ENCODE assay signal across 29 cellular contexts in genomic region chr2:21268197-21268870, GRCh38.
DNase-seq lines count a peak whose midpoint lies in the region; ATAC-seq, FAIRE-seq and TF ChIP-seq lines count a peak whose summit lies in the region.
"Had no signal": no experiment of that assay in that cellular context is flagged by ENCODE, and none has a peak within 500 bp of the region (broad histone marks: within the 10 kb centered on the region; RNA-seq: fewer than 3 reads in every experiment).

No MANE protein-coding gene starts in this region.

- H3K36me3 ChIP-seq in heart right ventricle (no peaks in the 10 kb centered on the region), pancreas (no peaks in the 10 kb centered on the region), esophagus squamous epithelium (no peaks in the 10 kb centered on the region), tibial artery (no peaks in the 10 kb centered on the region)
- H3K36me3 ChIP-seq: SJSA1 had no signal

- H3K4me3 ChIP-seq in heart right ventricle, result no peak overlapping the region
- H3K4me3 ChIP-seq in pancreas, result no peak overlapping the region
- no peak overlapping the region for H3K4me3 ChIP-seq in esophagus squamous epithelium
- no peak overlapping the region for H3K4me3 ChIP-seq in tibial artery
- H3K4me3 ChIP-seq: PC-9, SJSA1 had no signal

- H3K4me1 ChIP-seq in heart right ventricle, result peaks cover 0 to 51% (median 30%) of the 10 kb centered on the region in 9 donors
- H3K4me1 ChIP-seq in pancreas, result no peaks in the 10 kb centered on the region
- no peaks in the 10 kb centered on the region for H3K4me1 ChIP-seq in esophagus squamous epithelium
- no peaks in the 10 kb centered on the region for H3K4me1 ChIP-seq in tibial artery
- H3K4me1 ChIP-seq: foreskin keratinocyte, SJSA1 had no signal

- 75 to 78% methylated on average over 13 of the region's 13 CpGs for WGBS in heart right ventricle, 2 donors
- 68 to 72% methylated on average over 13 of the region's 13 CpGs for WGBS in pancreas, 2 donors
- 87 to 90% methylated on average over 12 to 13 of the region's 13 CpGs for WGBS in esophagus squamous epithelium, 2 donors

- peak; percentile 38 for ATAC-seq in GM19351 (IDR thresholded peaks at IDR 0.05; ENCODE audit: unreplicated experiment)
- ATAC-seq in heart right ventricle, result peak in 7 of 8 donors; percentile 65 to 81 (median 69)
- peak in 3 of 4 donors; percentile 36 to 50 (median 48) for ATAC-seq in pancreas
- ATAC-seq: activated naive CD4-positive, alpha-beta T cell treated with anti-CD3 and anti-CD28 coated beads, Interleukin-2, amount 50 U/mL, for 72 hours; foreskin keratinocyte had no signal

- no peak for FAIRE-seq in pancreas (lab: Jason Lieb, UNC)
- FAIRE-seq: astrocyte, D721Med, keratinocyte, urothelium cell line had no signal

- TF ChIP-seq CTCF in heart right ventricle (IDR thresholded peaks at IDR 0.05) (no peak), pancreas (IDR thresholded peaks at IDR 0.05) (no peak), esophagus squamous epithelium (IDR thresholded peaks at IDR 0.05) (no peak), tibial artery (IDR thresholded peaks at IDR 0.05) (no peak)

- H3K27me3 ChIP-seq in heart right ventricle, result no peaks in the 10 kb centered on the region
- H3K27me3 ChIP-seq in pancreas, result no peaks in the 10 kb centered on the region
- no peaks in the 10 kb centered on the region for H3K27me3 ChIP-seq in esophagus squamous epithelium
- H3K27me3 ChIP-seq in tibial artery, result no peaks in the 10 kb centered on the region
- H3K27me3 ChIP-seq: foreskin keratinocyte, SJSA1 had no signal

- H3K9me3 ChIP-seq in heart right ventricle (no peaks in the 10 kb centered on the region), pancreas (no peaks in the 10 kb centered on the region), esophagus squamous epithelium (no peaks in the 10 kb centered on the region), tibial artery (no peaks in the 10 kb centered on the region)
- H3K9me3 ChIP-seq: SJSA1 had no signal

- intact Hi-C loops in heart right ventricle (cut with DNase I), result no loop called here
- intact Hi-C loops in pancreas (cut with DNase I), result no loop called here
- intact Hi-C loops in esophagus squamous epithelium (cut with DNase I), result no loop called here
- intact Hi-C loops in tibial artery (cut with DNase I; ENCODE audit: low total_unique reads), result no loop called here

- DNase-seq in heart right ventricle, result peak; percentile 53 to 72
- DNase-seq in pancreas, result peak in 1 of 6 donors; percentile 20
- no peak for DNase-seq in NCI-H345 (lab: John Stamatoyannopoulos, UW)
- DNase-seq in esophagus squamous epithelium (lab: John Stamatoyannopoulos, UW), result no peak
- no peak for DNase-seq in tibial artery
- no peak for DNase-seq in GF-D8 (lab: John Stamatoyannopoulos, UW)
- DNase-seq: ACHN; activated CD4-positive, alpha-beta T cell treated with anti-CD3 and anti-CD28 coated beads, Interleukin-2, amount 10 ng/mL, durations not matched to agents 24 days and 14 days; cerebellar nuclear complex; effector CD4-positive, alpha-beta T cell; erythroblast; foreskin keratinocyte; H7; Karpas-422; naive B cell; NCI-H1092; NCI-H187 treated with DMSO at 0.1 percent for 48 hours; NCI-H82; stimulated activated CD4-positive, alpha-beta T cell treated with anti-CD3 and anti-CD28 coated beads, Interleukin-12 subunit alpha, Interleukin-12 subunit beta, amount 100 ng/mL, for 4 hours; stimulated activated CD4-positive, alpha-beta T cell treated with anti-CD3 and anti-CD28 coated beads, Interleukin-4, amount 100 ng/mL, for 4 hours had no signal

- H3K27ac ChIP-seq in angular gyrus (ENCODE audit: low read depth, low read length) (peak overlapping the region; percentile 93), heart right ventricle (peak overlapping the region in 7 of 10 donors; percentile 11 to 81 (median 63)), pancreas (peak overlapping the region in 1 of 4 donors; percentile 33), esophagus squamous epithelium (no peak overlapping the region), tibial artery (no peak overlapping the region)
- H3K27ac ChIP-seq: foreskin keratinocyte, PC-9, SJSA1 had no signal

- no peak for TF ChIP-seq POLR2A in esophagus squamous epithelium (IDR thresholded peaks at IDR 0.05)

Comparison
In these comparisons a context has a peak if more than half of its experiments do, and no peak if none do; other contexts are left out.
1. H3K27ac ChIP-seq: peak in angular gyrus (single experiment) and heart right ventricle (7 of 10); none in esophagus squamous epithelium (0 of 4) and tibial artery (0 of 2).
2. DNase-seq: peak in heart right ventricle (2 of 2); none in NCI-H345 (single experiment), esophagus squamous epithelium (single experiment), tibial artery (0 of 2) and GF-D8 (single experiment).
3. Peak in every context shown above with its lines, with median percentiles within 50 percentile points of each other: ATAC-seq.